In the genomic region with DNA sequence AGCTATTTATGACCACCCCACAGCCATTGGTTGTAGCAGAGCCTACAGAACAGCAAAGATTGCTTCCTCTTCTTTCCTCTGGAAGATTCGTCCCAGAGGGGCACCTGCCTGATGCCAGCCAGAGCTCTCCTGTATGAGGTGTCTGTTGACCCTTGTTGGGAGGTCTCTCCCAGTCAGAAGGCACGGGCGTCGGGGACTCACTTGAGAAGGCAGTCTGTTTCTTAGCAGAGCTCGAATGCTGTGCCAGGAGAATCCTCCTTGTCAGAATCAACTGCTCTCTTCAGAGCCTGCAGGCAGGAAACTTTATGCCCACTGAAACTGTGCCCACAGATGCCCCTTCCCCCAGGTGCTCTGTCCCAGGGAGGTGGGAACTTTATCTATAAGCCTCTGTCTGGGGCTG, we compare ENCODE assay signal across 9 cellular contexts.
"Had no signal": no experiment of that assay in that cellular context is flagged by ENCODE, and none has a peak within 500 bp of the region (broad histone marks: within the 10 kb centered on the region; RNA-seq: fewer than 3 reads in every experiment).

No MANE protein-coding gene starts in this region.

- DNase-seq: GM23248, GOT3, H9, HCEC 1CT, IMR-90, KG1 had no signal

- H3K9ac ChIP-seq: GM23248 had no signal

- H3K27ac ChIP-seq: GM23248, HL-60 had no signal

- H3K4me3 ChIP-seq: GM23248, K562 had no signal

- ATAC-seq: K562 had no signal

- FAIRE-seq: H54, K562 had no signal
